8 cellular contexts compared by ENCODE assay signal in genomic region chr2:128321784-128322650, GRCh38. TPM values are rescaled to one million over a fixed set of nuclear protein-coding genes. Genes with fewer than 3 reads are reported as not detected.
DNase-seq lines count a peak whose midpoint lies in the region; ATAC-seq and TF ChIP-seq lines count a peak whose summit lies in the region.

No MANE protein-coding gene starts in this region.

- intact Hi-C loops in left colon (cut with DNase I, micrococcal nuclease) = loop anchor here in 1 of 2 donors (10.0 kb wide), 1 partner anchor 413 kb away; no protein-coding TSS in a partner anchor

- H3K4me3 ChIP-seq in AG04449 (ENCODE audit: low read depth, low read length) = peak overlapping the region; percentile 61

- POLR2A ChIA-PET in AG04449 (lab: Yijun Ruan, JAX) = no interaction called here

- peak; percentile 76 for TF ChIP-seq CTCF in AG04449 (IDR thresholded peaks at IDR 0.05; ENCODE audit: insufficient read depth, low read length, missing control alignments)

- ATAC-seq in GM18520 (IDR thresholded peaks at IDR 0.05; ENCODE audit: unreplicated experiment) = peak; percentile 60
- peak; percentile 60 for ATAC-seq in HG03045 (IDR thresholded peaks at IDR 0.05; ENCODE audit: unreplicated experiment)
- peak; percentile 55 to 56 for ATAC-seq in activated CD4-positive, CD25-positive, alpha-beta regulatory T cell treated with anti-CD3 and anti-CD28 coated beads, Interleukin-2, amount 50 U/mL, for 24 hours
- ATAC-seq in left colon = peak; percentile 66

- CTCF ChIA-PET in AG04449 (lab: Yijun Ruan, JAX) = interaction anchor here (0.6 to 2.3 kb wide), 16 partner anchors 8 to 1530 kb away, joined by 3 to 10 read pairs (median 3); no protein-coding TSS in a partner anchor

- DNase-seq in AG04449 (ENCODE audit: low read depth, low spot score) = no peak
- peak; percentile 82 for DNase-seq in NCI-H2196 (lab: John Stamatoyannopoulos, UW; ENCODE audit: unreplicated experiment)
- DNase-seq in cerebellum (ENCODE audit: low spot score) = peak; percentile 94
- peak; percentile 68 to 88 for DNase-seq in left colon
- DNase-seq in stimulated activated CD4-positive, alpha-beta T cell treated with anti-CD3 and anti-CD28 coated beads, Interleukin-1b, Interleukin-23, amount 100 ng/mL, for 4 hours (ENCODE audit: low read depth in 2 of 2) = peak; percentile 75 to 81

RNA-seq across cellular contexts. Expression of gene HS6ST1, which starts 3.3 kb away (rescaled TPM):
- total RNA-seq in cerebellum (39.7 TPM), left colon (10 to 100 TPM; 20.5 to 40.4 TPM)
